In the genomic region with DNA sequence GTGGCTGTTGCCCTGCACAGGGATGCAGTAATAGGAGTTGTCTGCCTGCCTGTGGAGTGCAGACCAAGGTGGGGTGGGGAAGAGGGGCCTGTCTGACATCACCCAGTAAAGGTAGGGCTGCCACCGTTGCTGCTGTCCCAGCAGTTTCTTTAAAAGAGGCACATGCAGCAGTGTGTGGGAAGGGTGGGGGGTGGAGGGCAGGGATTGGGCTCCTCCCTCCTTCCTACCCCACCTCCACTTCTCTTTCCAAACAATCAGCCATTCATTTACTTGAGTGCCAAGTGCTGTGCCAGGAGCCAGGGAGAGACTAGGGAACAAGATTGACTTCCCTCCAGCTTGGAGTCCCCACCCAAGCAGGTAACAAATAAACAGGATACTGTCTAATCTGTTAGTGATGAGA, we compare ENCODE assay signal across 15 cellular contexts.
DNase-seq lines count a peak whose midpoint lies in the region; ATAC-seq and TF ChIP-seq lines count a peak whose summit lies in the region.
"Had no signal": no experiment of that assay in that cellular context is flagged by ENCODE, and none has a peak within 500 bp of the region (broad histone marks: within the 10 kb centered on the region; RNA-seq: fewer than 3 reads in every experiment).

No MANE protein-coding gene starts in this region.

- H3K9me3 Mint-ChIP-seq in IgD-negative memory B cell, result no peaks in the 10 kb centered on the region
- H3K9me3 Mint-ChIP-seq: activated naive CD8-positive, alpha-beta T cell treated with anti-CD3 and anti-CD28 coated beads for 36 hours had no signal

- no peaks in the 10 kb centered on the region for H3K27me3 Mint-ChIP-seq in IgD-negative memory B cell
- H3K27me3 Mint-ChIP-seq: activated naive CD8-positive, alpha-beta T cell treated with anti-CD3 and anti-CD28 coated beads for 36 hours had no signal

- H3K9me3 ChIP-seq in AG04450 (ENCODE audit: control insufficient read depth, insufficient read depth, low read length), result no peaks in the 10 kb centered on the region
- no peaks in the 10 kb centered on the region for H3K9me3 ChIP-seq in gastroesophageal sphincter

- peaks cover 0 to 7% of the 10 kb centered on the region in 2 donors for H3K36me3 ChIP-seq in gastroesophageal sphincter

- H3K27me3 ChIP-seq in AG04450 (ENCODE audit: control insufficient read depth, insufficient read depth, low read length) (no peaks in the 10 kb centered on the region), gastroesophageal sphincter (no peaks in the 10 kb centered on the region)

- CTCF ChIA-PET in AG04450 (lab: Charles Lee), result no interaction called here

- DNase-seq in AG04450 (ENCODE audit: low read depth, low spot score), result no peak
- DNase-seq in sciatic nerve (ENCODE audit: low spot score), result no peak
- DNase-seq in NCI-H1436 (lab: John Stamatoyannopoulos, UW), result no peak
- no peak for DNase-seq in HuH-7 (ENCODE audit: low spot score)
- no peak for DNase-seq in NCI-H748 treated with DMSO at 0.1 percent for 48 hours (lab: John Stamatoyannopoulos, UW)
- no peak for DNase-seq in GDM1 (lab: John Stamatoyannopoulos, UW)
- DNase-seq: activated CD4-positive, alpha-beta T cell treated with anti-CD3 and anti-CD28 coated beads for 4 hours; activated naive CD8-positive, alpha-beta T cell treated with anti-CD3 and anti-CD28 coated beads for 36 hours; GOT3; NCI-H2107; stimulated activated CD4-positive, alpha-beta T cell treated with anti-CD3 and anti-CD28 coated beads, Interleukin-15, amount 100 ng/mL, for 24 hours had no signal

- POLR2A ChIA-PET in AG04450 (lab: Yijun Ruan, JAX), result no interaction called here

- H3K4me1 Mint-ChIP-seq in IgD-negative memory B cell, result peaks cover 36 to 44% (median 37%) of the 10 kb centered on the region in 3 donors

- WGBS in gastroesophageal sphincter (ENCODE audit: low coverage in 1 of 2), 2 donors, result 0% methylated on average over 1 of the region's 1 CpG; no CpG with 5 or more reads in 1 of the 2 donors

- peak overlapping the region in 2 of 3 donors; percentile 93 to 98 for H3K27ac Mint-ChIP-seq in IgD-negative memory B cell
- H3K27ac Mint-ChIP-seq: activated naive CD8-positive, alpha-beta T cell treated with anti-CD3 and anti-CD28 coated beads for 36 hours had no signal

- no peak for TF ChIP-seq EP300 in gastroesophageal sphincter (IDR thresholded peaks at IDR 0.05)

- peaks cover 7% of the 10 kb centered on the region for H3K36me3 Mint-ChIP-seq in IgD-negative memory B cell
- H3K36me3 Mint-ChIP-seq: activated naive CD8-positive, alpha-beta T cell treated with anti-CD3 and anti-CD28 coated beads for 36 hours had no signal

- no peak for TF ChIP-seq CTCF in AG04450 (IDR thresholded peaks at IDR 0.05; ENCODE audit: low read depth, low read length)
- TF ChIP-seq CTCF in gastroesophageal sphincter (IDR thresholded peaks at IDR 0.05), result no peak

- H3K4me3 ChIP-seq in AG04450 (ENCODE audit: low read depth, low read length), result no peak overlapping the region
- H3K4me3 ChIP-seq in gastroesophageal sphincter, result no peak overlapping the region

- H3K4me1 ChIP-seq in gastroesophageal sphincter, result peaks cover 13 to 98% (median 55%) of the 10 kb centered on the region in 3 donors

- intact Hi-C loops in sciatic nerve (cut with DNase I), result no loop called here

- TF ChIP-seq POLR2A in gastroesophageal sphincter (IDR thresholded peaks at IDR 0.05), result no peak

- H3K27ac ChIP-seq in AG04450 (ENCODE audit: low read depth, low read length), result peak overlapping the region; percentile 47
- H3K27ac ChIP-seq in gastroesophageal sphincter, result peak overlapping the region in 3 of 4 donors; percentile 89 to 99 (median 93)
- H3K27ac ChIP-seq: C4-2B, KMS-11 had no signal

- H3K4me3 Mint-ChIP-seq in IgD-negative memory B cell, result peak overlapping the region in 1 of 4 donors; percentile 41
- H3K4me3 Mint-ChIP-seq: activated naive CD8-positive, alpha-beta T cell treated with anti-CD3 and anti-CD28 coated beads for 36 hours had no signal

- ATAC-seq in gastroesophageal sphincter (peak; percentile 17), sciatic nerve (peak; percentile 14)
